ENCODE assay signal across 1 cellular context in the genomic region with DNA sequence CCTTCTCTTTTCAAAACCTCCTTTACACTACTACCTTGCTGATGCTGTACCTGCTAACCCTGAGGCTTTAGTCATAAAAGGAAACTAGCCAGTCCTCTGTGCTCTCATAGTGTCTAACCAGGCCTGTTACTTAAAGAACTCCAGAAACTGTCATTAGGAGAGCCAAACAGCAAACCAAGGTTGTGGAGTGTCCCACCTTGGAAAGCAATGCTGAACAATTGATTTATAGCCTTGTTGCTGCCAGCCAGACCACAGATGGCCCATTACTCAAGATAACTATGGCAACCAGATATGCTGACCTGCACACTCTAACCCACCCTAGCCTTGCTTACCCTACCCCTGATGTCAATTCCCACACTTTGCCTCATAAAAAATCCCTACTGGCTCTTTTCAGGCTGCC.
TF ChIP-seq lines count a peak whose summit lies in the region.

No MANE protein-coding gene starts in this region.

TF ChIP-seq in K562, 482 proteins besides CTCF, POLR2A, EP300 and RAD21 (continued from another document):
- TF ChIP-seq MEIS2 (IDR thresholded peaks at IDR 0.05; ENCODE audit: partially characterized antibody), result peak; percentile 85
- TF ChIP-seq, protein P1, sequence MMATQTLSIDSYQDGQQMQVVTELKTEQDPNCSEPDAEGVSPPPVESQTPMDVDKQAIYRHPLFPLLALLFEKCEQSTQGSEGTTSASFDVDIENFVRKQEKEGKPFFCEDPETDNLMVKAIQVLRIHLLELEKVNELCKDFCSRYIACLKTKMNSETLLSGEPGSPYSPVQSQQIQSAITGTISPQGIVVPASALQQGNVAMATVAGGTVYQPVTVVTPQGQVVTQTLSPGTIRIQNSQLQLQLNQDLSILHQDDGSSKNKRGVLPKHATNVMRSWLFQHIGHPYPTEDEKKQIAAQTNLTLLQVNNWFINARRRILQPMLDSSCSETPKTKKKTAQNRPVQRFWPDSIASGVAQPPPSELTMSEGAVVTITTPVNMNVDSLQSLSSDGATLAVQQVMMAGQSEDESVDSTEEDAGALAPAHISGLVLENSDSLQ (IDR thresholded peaks at IDR 0.05), result peak; percentile 73
- no peak for TF ChIP-seq CHD2 (IDR thresholded peaks at IDR 0.05; ENCODE audit: low read depth, low read length)
- no peak for TF ChIP-seq ELF1 (tag; IDR thresholded peaks at IDR 0.05)
- TF ChIP-seq CREM (IDR thresholded peaks at IDR 0.05; ENCODE audit: low read depth), result no peak
- no peak for TF ChIP-seq SMARCE1 (IDR thresholded peaks at IDR 0.05)
- TF ChIP-seq PBX2 (CRISPR knock-in tag; IDR thresholded peaks at IDR 0.05; ENCODE audit: low read depth), result no peak
- TF ChIP-seq PBX2 (tag; conservative IDR thresholded peaks at IDR 0.05; ENCODE audit: low read depth), result peak; percentile 84
- TF ChIP-seq RBM34 (IDR thresholded peaks at IDR 0.05; ENCODE audit: borderline replicate concordance, insufficient read depth, low read length), result no peak
- TF ChIP-seq NFRKB (IDR thresholded peaks at IDR 0.05; ENCODE audit: low read depth), result no peak
- TF ChIP-seq ATF1 (CRISPR knock-in tag; IDR thresholded peaks at IDR 0.05), result no peak
- TF ChIP-seq ATF1 (tag; IDR thresholded peaks at IDR 0.05), result no peak
- no peak for TF ChIP-seq CBFB (CRISPR knock-in tag; IDR thresholded peaks at IDR 0.05)
- TF ChIP-seq, protein P2, sequence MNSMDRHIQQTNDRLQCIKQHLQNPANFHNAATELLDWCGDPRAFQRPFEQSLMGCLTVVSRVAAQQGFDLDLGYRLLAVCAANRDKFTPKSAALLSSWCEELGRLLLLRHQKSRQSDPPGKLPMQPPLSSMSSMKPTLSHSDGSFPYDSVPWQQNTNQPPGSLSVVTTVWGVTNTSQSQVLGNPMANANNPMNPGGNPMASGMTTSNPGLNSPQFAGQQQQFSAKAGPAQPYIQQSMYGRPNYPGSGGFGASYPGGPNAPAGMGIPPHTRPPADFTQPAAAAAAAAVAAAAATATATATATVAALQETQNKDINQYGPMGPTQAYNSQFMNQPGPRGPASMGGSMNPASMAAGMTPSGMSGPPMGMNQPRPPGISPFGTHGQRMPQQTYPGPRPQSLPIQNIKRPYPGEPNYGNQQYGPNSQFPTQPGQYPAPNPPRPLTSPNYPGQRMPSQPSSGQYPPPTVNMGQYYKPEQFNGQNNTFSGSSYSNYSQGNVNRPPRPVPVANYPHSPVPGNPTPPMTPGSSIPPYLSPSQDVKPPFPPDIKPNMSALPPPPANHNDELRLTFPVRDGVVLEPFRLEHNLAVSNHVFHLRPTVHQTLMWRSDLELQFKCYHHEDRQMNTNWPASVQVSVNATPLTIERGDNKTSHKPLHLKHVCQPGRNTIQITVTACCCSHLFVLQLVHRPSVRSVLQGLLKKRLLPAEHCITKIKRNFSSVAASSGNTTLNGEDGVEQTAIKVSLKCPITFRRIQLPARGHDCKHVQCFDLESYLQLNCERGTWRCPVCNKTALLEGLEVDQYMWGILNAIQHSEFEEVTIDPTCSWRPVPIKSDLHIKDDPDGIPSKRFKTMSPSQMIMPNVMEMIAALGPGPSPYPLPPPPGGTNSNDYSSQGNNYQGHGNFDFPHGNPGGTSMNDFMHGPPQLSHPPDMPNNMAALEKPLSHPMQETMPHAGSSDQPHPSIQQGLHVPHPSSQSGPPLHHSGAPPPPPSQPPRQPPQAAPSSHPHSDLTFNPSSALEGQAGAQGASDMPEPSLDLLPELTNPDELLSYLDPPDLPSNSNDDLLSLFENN (IDR thresholded peaks at IDR 0.05; ENCODE audit: low read depth in 2 of 2, low read length in 2 of 2), result no peak
- TF ChIP-seq FUS (optimal IDR thresholded peaks at IDR 0.05; ENCODE audit: low read depth, low read length), result no peak
- no peak for TF ChIP-seq BACH1 (tag; IDR thresholded peaks at IDR 0.05)
- TF ChIP-seq CCNT2 (IDR thresholded peaks at IDR 0.05; ENCODE audit: borderline replicate concordance, extremely low read depth, insufficient read length, low read depth, low read length), result no peak
- TF ChIP-seq ZBTB7A (IDR thresholded peaks at IDR 0.05; ENCODE audit: borderline replicate concordance, control insufficient read depth, low read depth, low read length), result no peak
- TF ChIP-seq ZC3H8 (IDR thresholded peaks at IDR 0.05), result no peak
- TF ChIP-seq ZNF699 (CRISPR knock-in tag; IDR thresholded peaks at IDR 0.05; ENCODE audit: insufficient replicate concordance), result no peak
- TF ChIP-seq HNRNPL (IDR thresholded peaks at IDR 0.05; ENCODE audit: low read depth, low read length), result no peak
TF ChIP-seq in K562: peak in this region for 4.
